Comparison of ENCODE assay signal across 8 cellular contexts in the genomic region with DNA sequence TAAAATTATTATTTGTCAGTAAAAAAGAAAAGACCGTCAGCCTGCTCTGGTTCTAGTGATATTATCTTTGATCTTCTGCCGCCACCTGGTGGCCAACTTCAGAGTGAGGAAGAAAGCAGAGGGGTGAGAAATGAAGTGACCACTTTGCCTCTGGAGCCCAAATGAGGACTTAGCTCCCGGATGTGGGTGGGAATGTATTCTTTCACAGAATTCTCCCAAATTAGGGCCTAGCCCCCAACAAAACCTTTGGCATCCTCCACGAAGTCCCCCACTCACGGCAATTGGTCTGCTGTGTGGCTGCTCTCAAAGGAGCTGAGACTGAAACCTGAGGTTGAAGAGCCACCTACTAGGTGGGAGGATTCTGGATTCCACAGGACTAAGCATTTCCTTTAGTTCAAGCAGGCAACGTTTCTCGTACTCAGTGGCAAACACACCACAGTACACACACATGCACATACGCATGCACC. TPM values are rescaled to one million over a fixed set of nuclear protein-coding genes. Genes with fewer than 3 reads are reported as not detected.
DNase-seq lines count a peak whose midpoint lies in the region; ATAC-seq and TF ChIP-seq lines count a peak whose summit lies in the region.

No MANE protein-coding gene starts in this region.

- no peak for TF ChIP-seq POLR2A in heart left ventricle (IDR thresholded peaks at IDR 0.05)
- no peak for TF ChIP-seq POLR2A in vagina (IDR thresholded peaks at IDR 0.05)

- H3K36me3 Mint-ChIP-seq in activated naive CD8-positive, alpha-beta T cell treated with anti-CD3 and anti-CD28 coated beads for 36 hours: peaks cover 2% of the 10 kb centered on the region

- H3K27me3 ChIP-seq in heart left ventricle (no peaks in the 10 kb centered on the region), vagina (no peaks in the 10 kb centered on the region)

- H3K27me3 Mint-ChIP-seq in activated naive CD8-positive, alpha-beta T cell treated with anti-CD3 and anti-CD28 coated beads for 36 hours: no peaks in the 10 kb centered on the region

- peaks cover 0 to 36% (median 8%) of the 10 kb centered on the region in 12 donors for H3K4me1 ChIP-seq in heart left ventricle
- peaks cover 6% of the 10 kb centered on the region for H3K4me1 ChIP-seq in vagina

- DNase-seq in CMK (ENCODE audit: low read depth): peak; percentile 63
- DNase-seq in NAMALWA (ENCODE audit: low spot score): peak; percentile 88
- DNase-seq in SW 1271 (lab: John Stamatoyannopoulos, UW): peak; percentile 10 to 70
- DNase-seq in activated naive CD8-positive, alpha-beta T cell treated with anti-CD3 and anti-CD28 coated beads for 36 hours: peak; percentile 67
- DNase-seq in heart left ventricle: peak; percentile 72 to 84 (median 77)
- DNase-seq in pulmonary artery endothelial cell (ENCODE audit: low read depth, low spot score): peak; percentile 33
- peak in 1 of 2 donors; percentile 70 for DNase-seq in vagina (ENCODE audit: extremely low spot score in 2 of 2)

- H3K36me3 ChIP-seq in heart left ventricle (no peaks in the 10 kb centered on the region), vagina (no peaks in the 10 kb centered on the region)

- TF ChIP-seq CTCF in heart left ventricle (IDR thresholded peaks at IDR 0.05) (peak; percentile 75 to 89 (median 80)), vagina (IDR thresholded peaks at IDR 0.05) (peak; percentile 56 to 84 (median 79))

- H3K4me3 ChIP-seq in heart left ventricle (peak overlapping the region in 2 of 12 donors; percentile 13 to 37), vagina (no peak overlapping the region)

- H3K9me3 Mint-ChIP-seq in activated naive CD8-positive, alpha-beta T cell treated with anti-CD3 and anti-CD28 coated beads for 36 hours: peaks cover 4% of the 10 kb centered on the region

- ATAC-seq in GM21515 (IDR thresholded peaks at IDR 0.05; ENCODE audit: unreplicated experiment) (peak; percentile 35), heart left ventricle (peak in 3 of 4 donors; percentile 55 to 69 (median 64))

- peak overlapping the region; percentile 71 for H3K4me3 Mint-ChIP-seq in activated naive CD8-positive, alpha-beta T cell treated with anti-CD3 and anti-CD28 coated beads for 36 hours

- H3K9me3 ChIP-seq in heart left ventricle: no peaks in the 10 kb centered on the region
- H3K9me3 ChIP-seq in vagina: no peaks in the 10 kb centered on the region

- WGBS in heart left ventricle, 4 donors: 12 to 15% (median 13%) methylated on average over 8 of the region's 8 CpGs

- H3K27ac ChIP-seq in heart left ventricle: peak overlapping the region in 4 of 12 donors; percentile 14 to 91 (median 18)
- H3K27ac ChIP-seq in vagina: no peak overlapping the region

- intact Hi-C loops in heart left ventricle (cut with DNase I): loop anchor here in 9 of 10 donors (1.0 to 10.0 kb wide), 9 partner anchors 154 to 1024 kb away; partner anchors contain the start of genes HSD3B7 (in 6 of the 9), ARMC5 (in 2 of the 9) and SETD1A (in 1 of the 9)
- intact Hi-C loops in vagina (cut with DNase I): loop anchor here (5.0 to 10.0 kb wide), 2 partner anchors 164 to 886 kb away; no protein-coding TSS in a partner anchor

- peak overlapping the region; percentile 93 for H3K27ac Mint-ChIP-seq in activated naive CD8-positive, alpha-beta T cell treated with anti-CD3 and anti-CD28 coated beads for 36 hours

- H3K4me1 Mint-ChIP-seq in activated naive CD8-positive, alpha-beta T cell treated with anti-CD3 and anti-CD28 coated beads for 36 hours: peaks cover 47% of the 10 kb centered on the region

RNA-seq across cellular contexts. Expression of gene ZNF267, which starts 4.9 kb away (rescaled TPM):
- 10 to 100 TPM; 82.2 to 85.6 TPM for total RNA-seq in activated naive CD8-positive, alpha-beta T cell treated with anti-CD3 and anti-CD28 coated beads for 36 hours
- 10 to 100 TPM in 2 of 9 donors, 1 to 10 TPM in 7; 3.1 to 22.6 (median 5.3) TPM for total RNA-seq in heart left ventricle
- polyA plus RNA-seq in heart left ventricle: 1 to 10 TPM; 1.6 to 5.9 TPM
- 29.1 and 32.9 TPM in 2 replicates for total RNA-seq in pulmonary artery endothelial cell
- total RNA-seq in vagina: 14.2 TPM
